Comparison of ENCODE assay signal across 1 cellular context in the genomic region with DNA sequence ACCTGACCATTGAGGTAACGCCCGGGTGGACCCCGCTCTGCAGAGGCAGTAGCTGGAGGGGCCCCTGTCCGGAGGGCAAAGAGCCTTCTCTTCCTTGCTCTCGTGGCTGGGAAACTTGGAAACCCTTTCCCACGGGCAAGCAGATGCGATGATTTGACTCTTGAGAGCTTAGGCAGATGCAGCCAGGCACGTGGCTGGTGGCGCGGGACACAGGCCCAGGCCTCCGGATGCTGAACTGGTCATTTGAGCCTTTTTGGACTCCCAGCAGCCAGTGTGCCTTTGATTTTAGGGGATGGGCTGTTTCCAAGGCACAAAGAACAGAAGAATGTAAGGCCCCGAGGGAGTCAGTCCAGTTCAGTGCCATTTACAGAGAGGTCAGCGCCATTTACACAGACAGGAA.
TF ChIP-seq lines count a peak whose summit lies in the region.

No MANE protein-coding gene starts in this region.

TF ChIP-seq in HepG2, 621 proteins besides CTCF, POLR2A, EP300 and RAD21:
- TF ChIP-seq, protein P1, sequence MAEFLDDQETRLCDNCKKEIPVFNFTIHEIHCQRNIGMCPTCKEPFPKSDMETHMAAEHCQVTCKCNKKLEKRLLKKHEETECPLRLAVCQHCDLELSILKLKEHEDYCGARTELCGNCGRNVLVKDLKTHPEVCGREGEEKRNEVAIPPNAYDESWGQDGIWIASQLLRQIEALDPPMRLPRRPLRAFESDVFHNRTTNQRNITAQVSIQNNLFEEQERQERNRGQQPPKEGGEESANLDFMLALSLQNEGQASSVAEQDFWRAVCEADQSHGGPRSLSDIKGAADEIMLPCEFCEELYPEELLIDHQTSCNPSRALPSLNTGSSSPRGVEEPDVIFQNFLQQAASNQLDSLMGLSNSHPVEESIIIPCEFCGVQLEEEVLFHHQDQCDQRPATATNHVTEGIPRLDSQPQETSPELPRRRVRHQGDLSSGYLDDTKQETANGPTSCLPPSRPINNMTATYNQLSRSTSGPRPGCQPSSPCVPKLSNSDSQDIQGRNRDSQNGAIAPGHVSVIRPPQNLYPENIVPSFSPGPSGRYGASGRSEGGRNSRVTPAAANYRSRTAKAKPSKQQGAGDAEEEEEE (CRISPR knock-in tag; IDR thresholded peaks at IDR 0.05; ENCODE audit: borderline replicate concordance), result no peak
- TF ChIP-seq, protein P2, sequence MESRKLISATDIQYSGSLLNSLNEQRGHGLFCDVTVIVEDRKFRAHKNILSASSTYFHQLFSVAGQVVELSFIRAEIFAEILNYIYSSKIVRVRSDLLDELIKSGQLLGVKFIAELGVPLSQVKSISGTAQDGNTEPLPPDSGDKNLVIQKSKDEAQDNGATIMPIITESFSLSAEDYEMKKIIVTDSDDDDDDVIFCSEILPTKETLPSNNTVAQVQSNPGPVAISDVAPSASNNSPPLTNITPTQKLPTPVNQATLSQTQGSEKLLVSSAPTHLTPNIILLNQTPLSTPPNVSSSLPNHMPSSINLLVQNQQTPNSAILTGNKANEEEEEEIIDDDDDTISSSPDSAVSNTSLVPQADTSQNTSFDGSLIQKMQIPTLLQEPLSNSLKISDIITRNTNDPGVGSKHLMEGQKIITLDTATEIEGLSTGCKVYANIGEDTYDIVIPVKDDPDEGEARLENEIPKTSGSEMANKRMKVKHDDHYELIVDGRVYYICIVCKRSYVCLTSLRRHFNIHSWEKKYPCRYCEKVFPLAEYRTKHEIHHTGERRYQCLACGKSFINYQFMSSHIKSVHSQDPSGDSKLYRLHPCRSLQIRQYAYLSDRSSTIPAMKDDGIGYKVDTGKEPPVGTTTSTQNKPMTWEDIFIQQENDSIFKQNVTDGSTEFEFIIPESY (CRISPR knock-in tag; IDR thresholded peaks at IDR 0.05), result no peak
- TF ChIP-seq ZNF792 (CRISPR knock-in tag; IDR thresholded peaks at IDR 0.05) (no peak), ZKSCAN8 (CRISPR knock-in tag; IDR thresholded peaks at IDR 0.05; ENCODE audit: borderline replicate concordance) (no peak), ZNF333 (CRISPR knock-in tag; IDR thresholded peaks at IDR 0.05; ENCODE audit: borderline replicate concordance) (0 out of 2 replicates have a peak, but pooled peaks have one; percentile 47), RARA (CRISPR knock-in tag; IDR thresholded peaks at IDR 0.05) (no peak)
- TF ChIP-seq, protein P3, sequence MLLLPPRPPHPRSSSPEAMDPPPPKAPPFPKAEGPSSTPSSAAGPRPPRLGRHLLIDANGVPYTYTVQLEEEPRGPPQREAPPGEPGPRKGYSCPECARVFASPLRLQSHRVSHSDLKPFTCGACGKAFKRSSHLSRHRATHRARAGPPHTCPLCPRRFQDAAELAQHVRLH (CRISPR knock-in tag; IDR thresholded peaks at IDR 0.05; ENCODE audit: borderline replicate concordance, low read depth), result no peak
